1 cellular context compared by ENCODE assay signal in genomic region chr16:11721781-11722467, GRCh38.
TF ChIP-seq lines count a peak whose summit lies in the region.

No MANE protein-coding gene starts in this region.

TF ChIP-seq in K562, 482 proteins besides CTCF, POLR2A, EP300 and RAD21:
- TF ChIP-seq ZNF282 (CRISPR knock-in tag; IDR thresholded peaks at IDR 0.05), result no peak
- no peak for TF ChIP-seq BRD4 (IDR thresholded peaks at IDR 0.05)
- no peak for TF ChIP-seq SMARCA4 (IDR thresholded peaks at IDR 0.05)
- no peak for TF ChIP-seq MYC (IDR thresholded peaks at IDR 0.05; ENCODE audit: low read depth, low read length)
- no peak for TF ChIP-seq MYC (CRISPR knock-in tag; IDR thresholded peaks at IDR 0.05; ENCODE audit: borderline replicate concordance, low read depth)
- no peak for TF ChIP-seq ETV1 (tag; conservative IDR thresholded peaks at IDR 0.05; ENCODE audit: low read depth)
- peak; percentile 71 for TF ChIP-seq ZBTB40 (IDR thresholded peaks at IDR 0.05)
- 0 out of 2 replicates have a peak, but pooled peaks have one; percentile 11 for TF ChIP-seq ZBTB40 (CRISPR knock-in tag; IDR thresholded peaks at IDR 0.05)
